ENCODE assay signal across 18 cellular contexts in the genomic region with DNA sequence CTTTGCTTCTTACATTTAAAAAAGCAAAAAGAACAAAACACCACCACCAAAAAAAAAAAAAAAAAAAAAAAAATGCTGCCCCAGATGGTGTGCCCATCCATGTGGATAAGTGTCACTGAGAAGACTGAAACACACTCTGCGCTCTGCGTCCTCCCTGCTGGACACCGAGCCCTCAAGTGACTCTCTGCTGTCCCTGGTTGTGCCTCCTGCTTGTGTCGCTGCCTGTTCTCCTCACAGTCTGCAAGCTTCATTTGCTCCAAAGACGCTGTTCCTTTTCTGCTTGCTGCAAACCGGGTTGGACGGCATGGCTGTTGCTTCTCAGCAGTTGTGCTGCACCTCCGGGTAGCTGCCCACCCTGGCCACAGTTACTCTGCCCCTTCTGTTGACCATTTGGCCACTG.
"Had no signal": no experiment of that assay in that cellular context is flagged by ENCODE, and none has a peak within 500 bp of the region (broad histone marks: within the 10 kb centered on the region; RNA-seq: fewer than 3 reads in every experiment).

No MANE protein-coding gene starts in this region.

- H3K27me3 Mint-ChIP-seq: naive thymus-derived CD4-positive, alpha-beta T cell; type B pancreatic cell had no signal

- H3K4me2 ChIP-seq: hepatocyte had no signal

- H3K4me3 Mint-ChIP-seq: naive thymus-derived CD4-positive, alpha-beta T cell; nephron progenitor cell; type B pancreatic cell had no signal

- H3K27ac ChIP-seq: hepatocyte had no signal

- H3K4me3 ChIP-seq: dorsolateral prefrontal cortex, hepatocyte, lung had no signal

- H3K4me1 Mint-ChIP-seq: naive thymus-derived CD4-positive, alpha-beta T cell had no signal

- H2AFZ ChIP-seq: hepatocyte had no signal

- H3K9me3 Mint-ChIP-seq: naive thymus-derived CD4-positive, alpha-beta T cell; nephron progenitor cell; type B pancreatic cell had no signal

- DNase-seq: cortex of kidney; effector CD8-positive, alpha-beta T cell; foreskin melanocyte; head of caudate nucleus; left colon; left ventricle myocardium superior; naive thymus-derived CD4-positive, alpha-beta T cell; nephron progenitor cell; small intestine; stimulated activated CD4-positive, alpha-beta T cell treated with anti-CD3 and anti-CD28 coated beads, Interleukin-12 subunit alpha, Interleukin-12 subunit beta, amount 100 ng/mL, for 4 hours; stimulated activated CD4-positive, alpha-beta T cell treated with anti-CD3 and anti-CD28 coated beads, Interleukin-2, amount 100 ng/mL, for 48 hours; stimulated activated naive CD4-positive, alpha-beta T cell treated with Interleukin-2 at 50 U/mL for 16 hours had no signal

- H3K79me2 ChIP-seq: hepatocyte had no signal

- H3K27ac Mint-ChIP-seq: naive thymus-derived CD4-positive, alpha-beta T cell; nephron progenitor cell; type B pancreatic cell had no signal

- FAIRE-seq: small intestine, urothelium cell line had no signal

- H3K36me3 Mint-ChIP-seq: naive thymus-derived CD4-positive, alpha-beta T cell; type B pancreatic cell had no signal

- ATAC-seq: left colon; left ventricle myocardium superior; naive thymus-derived CD4-positive, alpha-beta T cell; right cardiac atrium had no signal

- H3K27me3 ChIP-seq: dorsolateral prefrontal cortex, hepatocyte had no signal
